ENCODE assay signal across 22 cellular contexts in genomic region chr5:117805058-117805457, GRCh38.
"Had no signal": no experiment of that assay in that cellular context is flagged by ENCODE, and none has a peak within 500 bp of the region (broad histone marks: within the 10 kb centered on the region; RNA-seq: fewer than 3 reads in every experiment).

No MANE protein-coding gene starts in this region.

- H3K4me3 Mint-ChIP-seq: effector memory CD8-positive, alpha-beta T cell; naive thymus-derived CD8-positive, alpha-beta T cell; nephron progenitor cell; stimulated activated naive CD8-positive, alpha-beta T cell treated with anti-CD3 and anti-CD28 coated beads, Interleukin-15, amount 100 ng/mL, for 72 hours had no signal

- H3K27me3 ChIP-seq: neutrophil, pancreas, right lobe of liver, thyroid gland, vagina had no signal

- H3K27me3 Mint-ChIP-seq: effector memory CD8-positive, alpha-beta T cell; naive thymus-derived CD8-positive, alpha-beta T cell; stimulated activated naive CD8-positive, alpha-beta T cell treated with anti-CD3 and anti-CD28 coated beads, Interleukin-15, amount 100 ng/mL, for 72 hours had no signal

- ATAC-seq: effector memory CD8-positive, alpha-beta T cell; left ventricle myocardium superior; lower lobe of right lung; naive thymus-derived CD8-positive, alpha-beta T cell; pancreas; right lobe of liver; stimulated activated naive CD8-positive, alpha-beta T cell treated with anti-CD3 and anti-CD28 coated beads, Interleukin-15, amount 100 ng/mL, for 72 hours had no signal

- H3K27ac Mint-ChIP-seq: effector memory CD8-positive, alpha-beta T cell; naive thymus-derived CD8-positive, alpha-beta T cell; nephron progenitor cell; progenitor cell of endocrine pancreas; stimulated activated naive CD8-positive, alpha-beta T cell treated with anti-CD3 and anti-CD28 coated beads, Interleukin-15, amount 100 ng/mL, for 72 hours had no signal

- DNase-seq: cortex of kidney; effector memory CD8-positive, alpha-beta T cell; erythroblast; hypothalamus; left ventricle myocardium superior; lower lobe of right lung; naive thymus-derived CD8-positive, alpha-beta T cell; nephron progenitor cell; pancreas; right lobe of liver; small intestine; stimulated activated CD4-positive, alpha-beta T cell treated with anti-CD3 and anti-CD28 coated beads, Interleukin-12 subunit alpha, Interleukin-12 subunit beta, amount 100 ng/mL, for 4 hours; stimulated activated CD4-positive, alpha-beta T cell treated with anti-CD3 and anti-CD28 coated beads, Interleukin-1b, Interleukin-23, amount 100 ng/mL, for 48 hours; stimulated activated CD4-positive, alpha-beta T cell treated with anti-CD3 and anti-CD28 coated beads, Interleukin-4, amount 100 ng/mL, for 1 hour; stimulated activated CD8-positive, alpha-beta memory T cell treated with anti-CD3 and anti-CD28 coated beads, Interleukin-4, amount 100 ng/mL, for 48 hours; stimulated activated naive CD4-positive, alpha-beta T cell; stimulated activated naive CD8-positive, alpha-beta T cell treated with anti-CD3 and anti-CD28 coated beads, Interleukin-15, amount 100 ng/mL, for 72 hours; thyroid gland; trophoblast cell had no signal

- H3K36me3 ChIP-seq: lower lobe of right lung, neutrophil, pancreas, right lobe of liver, thyroid gland, vagina had no signal

- H3K36me3 Mint-ChIP-seq: naive thymus-derived CD8-positive, alpha-beta T cell had no signal

- H3K4me3 ChIP-seq: lower lobe of right lung, pancreas, right lobe of liver, thyroid gland, vagina had no signal

- H3K4me1 ChIP-seq: lower lobe of right lung, pancreas, right lobe of liver, thyroid gland, vagina had no signal

- H3K4me1 Mint-ChIP-seq: naive thymus-derived CD8-positive, alpha-beta T cell; stimulated activated naive CD8-positive, alpha-beta T cell treated with anti-CD3 and anti-CD28 coated beads, Interleukin-15, amount 100 ng/mL, for 72 hours had no signal

- H3K9me3 ChIP-seq: lower lobe of right lung, neutrophil, pancreas, right lobe of liver, thyroid gland, vagina had no signal

- H3K27ac ChIP-seq: lower lobe of right lung, neutrophil, pancreas, right lobe of liver, thyroid gland, vagina had no signal
